In the genomic region with DNA sequence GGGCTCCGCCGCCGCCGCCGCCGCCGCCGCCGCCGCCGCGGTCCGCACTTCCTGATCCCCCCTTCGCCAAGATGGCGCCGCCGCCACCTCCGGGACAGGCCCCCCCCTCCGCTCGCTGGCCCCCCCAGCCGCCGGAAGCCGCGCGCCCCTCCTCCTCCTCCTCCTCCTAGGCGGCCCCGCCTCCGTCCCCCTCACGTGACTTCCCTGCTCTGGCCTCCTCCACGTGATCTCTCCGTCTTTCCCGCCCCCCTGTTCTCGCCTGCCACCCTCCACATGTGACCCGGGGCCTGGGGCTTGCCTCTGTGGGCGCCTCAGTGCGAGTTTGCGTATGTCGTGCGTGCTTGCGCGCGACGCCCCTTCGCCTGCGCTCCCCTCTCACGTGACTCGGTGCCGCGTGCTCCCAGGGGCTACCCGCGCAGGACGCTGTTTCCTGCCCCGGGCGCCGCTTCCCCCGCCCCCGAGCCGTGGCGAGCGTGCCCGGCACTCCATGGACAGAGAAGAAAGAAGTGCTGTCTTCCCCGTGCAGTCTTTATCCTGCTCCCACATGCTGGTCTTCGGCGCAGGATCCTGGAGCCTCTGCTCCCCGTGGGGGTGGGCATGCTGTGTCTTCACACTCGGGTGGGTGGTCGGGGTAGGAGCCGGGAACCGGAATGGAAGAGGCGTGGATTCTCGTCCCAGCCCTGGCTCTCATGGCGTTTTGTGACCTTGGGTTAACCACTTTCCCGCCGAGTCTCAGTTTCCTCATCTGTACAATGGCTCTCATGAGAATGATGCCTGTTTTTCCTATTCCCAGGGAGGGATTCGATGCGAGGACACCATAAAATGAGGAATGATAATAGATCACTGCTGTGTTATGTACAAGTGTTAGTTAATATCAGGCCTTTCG, we compare ENCODE assay signal across 8 cellular contexts. TPM values are rescaled to one million over a fixed set of nuclear protein-coding genes. Genes with fewer than 3 reads are reported as not detected.
A peak's percentile ranks its signal among the peaks of the same experiment; 100 is the strongest.
DNase-seq lines count a peak whose midpoint lies in the region; ATAC-seq and TF ChIP-seq lines count a peak whose summit lies in the region.

TSS of gene UBE2Q1 (minus strand) at position 53 of the 886 bp plus-strand sequence. CDS start 109 bp downstream, outside the sequence.

- no peak for TF ChIP-seq CTCF in SK-N-SH (IDR thresholded peaks at IDR 0.05)
- no peak for TF ChIP-seq CTCF in suprapubic skin (IDR thresholded peaks at IDR 0.05)

- under 1% methylated on average over 23 of the region's 77 CpGs for WGBS in SK-N-SH (ENCODE audit: low lambda C conversion rate)
- WGBS in suprapubic skin, result 0% methylated on average over 14 of the region's 77 CpGs

- TF ChIP-seq POLR2A in suprapubic skin (IDR thresholded peaks at IDR 0.05), result no peak

- H3K27ac ChIP-seq in SK-N-SH (ENCODE audit: low read depth in 2 of 2, low read length in 1 of 2), result peak within 1 kb of the TSS; percentile 75 to 96
- peak within 1 kb of the TSS; percentile 88 for H3K27ac ChIP-seq in suprapubic skin

- H3K4me1 ChIP-seq in SK-N-SH (ENCODE audit: control insufficient read depth in 1 of 2, insufficient read depth in 2 of 2, low read depth in 1 of 2, low read length in 1 of 2), result peaks cover 7 to 32% of the 10 kb centered on the region in 2 experiments; a peak in 2 of 4 replicates
- H3K4me1 ChIP-seq in suprapubic skin, result peaks cover 34% of the 10 kb centered on the region

- no peaks in the 10 kb centered on the region for H3K9me3 ChIP-seq in SK-N-SH
- no peaks in the 10 kb centered on the region for H3K9me3 ChIP-seq in suprapubic skin

- ATAC-seq in HG02571 (IDR thresholded peaks at IDR 0.05; ENCODE audit: unreplicated experiment), result peak; percentile 84

- H2AFZ ChIP-seq in SK-N-SH (ENCODE audit: low read depth), result peak within 1 kb of the TSS; percentile 80

- DNase-seq in GM04504 (ENCODE audit: low read depth), result peak; percentile 97
- DNase-seq in NCI-H1048 (lab: John Stamatoyannopoulos, UW), result peak; percentile 99
- peak; percentile 98 for DNase-seq in SK-N-SH
- DNase-seq in activated naive CD4-positive, alpha-beta T cell treated with anti-CD3 and anti-CD28 coated beads, Interleukin-2, amount 50 U/mL, for 16 hours, result peak; percentile 100
- DNase-seq in germinal center (ENCODE audit: low spot score), result peak; percentile 95
- peak; percentile 92 to 100 (median 99) for DNase-seq in nucleus accumbens (lab: John Stamatoyannopoulos, UW)
- DNase-seq in suprapubic skin (ENCODE audit: low spot score in 2 of 2), result peak; percentile 100

- POLR2A ChIA-PET in SK-N-SH (lab: Yijun Ruan, JAX), result interaction anchor here (0.8 to 1.0 kb wide), 3 partner anchors 9 to 320 kb away, joined by 4 to 6 read pairs (median 4); partner anchors contain the start of gene CHRNB2

- TF ChIP-seq EP300 in SK-N-SH (IDR thresholded peaks at IDR 0.05; ENCODE audit: borderline replicate concordance in 1 of 2, low read depth in 1 of 2, low read length in 1 of 2), result peak; percentile 36 to 51; a peak in 2 of 4 replicates
- TF ChIP-seq EP300 in suprapubic skin (IDR thresholded peaks at IDR 0.05), result peak; percentile 71

- H3K27me3 ChIP-seq in SK-N-SH (ENCODE audit: insufficient read depth) (no peaks in the 10 kb centered on the region), suprapubic skin (no peaks in the 10 kb centered on the region)

- peak within 1 kb of the TSS; percentile 87 to 94 for H3K4me3 ChIP-seq in SK-N-SH (ENCODE audit: low read depth in 2 of 2, low read length in 1 of 2)
- H3K4me3 ChIP-seq in suprapubic skin, result peak within 1 kb of the TSS; percentile 97

- H3K9me2 ChIP-seq in SK-N-SH, result no peaks in the 10 kb centered on the region

- peaks cover 6% of the 10 kb centered on the region for H3F3A ChIP-seq in SK-N-SH (replicated peaks; ENCODE audit: insufficient read depth)

- peaks cover 19 to 25% of the 10 kb centered on the region in 2 experiments for H3K36me3 ChIP-seq in SK-N-SH (replicated peaks in 1 of 2; ENCODE audit: control insufficient read depth in 1 of 2, insufficient read depth in 2 of 2, low read length in 1 of 2)
- peaks cover 21% of the 10 kb centered on the region for H3K36me3 ChIP-seq in suprapubic skin

- TF ChIP-seq RAD21 in SK-N-SH (IDR thresholded peaks at IDR 0.05; ENCODE audit: low read length), result no peak

- peaks cover 39% of the 10 kb centered on the region for H3K79me2 ChIP-seq in SK-N-SH (ENCODE audit: insufficient read depth)

- CTCF ChIA-PET in SK-N-SH (lab: Yijun Ruan, JAX), result interaction anchor here (0.6 to 3.7 kb wide), 35 partner anchors 10 to 533 kb away, joined by 3 to 41 read pairs (median 5); partner anchors contain the start of genes CHRNB2 and KCNN3

- peak within 1 kb of the TSS; percentile 92 for H3K4me2 ChIP-seq in SK-N-SH

- H3K9ac ChIP-seq in SK-N-SH, result peak within 1 kb of the TSS; percentile 83

- H4K20me1 ChIP-seq in SK-N-SH (ENCODE audit: insufficient read depth), result peaks cover 18% of the 10 kb centered on the region; the same call in 1 of the 2 replicates

TF ChIP-seq in SK-N-SH, 30 proteins besides CTCF, POLR2A, EP300 and RAD21 (continues in another document):
- TF ChIP-seq USF2 (IDR thresholded peaks at IDR 0.05; ENCODE audit: borderline replicate concordance, low read depth, low read length), result peak; percentile 100
- TF ChIP-seq ELF1 (IDR thresholded peaks at IDR 0.05), result peak; percentile 76
- TF ChIP-seq NRF1 (IDR thresholded peaks at IDR 0.05; ENCODE audit: low read depth, low read length), result peak; percentile 71
- peak; percentile 72; the same call in 1 of the 2 replicates for TF ChIP-seq SIN3A (IDR thresholded peaks at IDR 0.05; ENCODE audit: borderline replicate concordance, low read depth, low read length)
- peak; percentile 72 for TF ChIP-seq CHD2 (IDR thresholded peaks at IDR 0.05; ENCODE audit: low read length, partially characterized antibody)
- no peak for TF ChIP-seq ZBTB33 (IDR thresholded peaks at IDR 0.05; ENCODE audit: borderline replicate concordance, low read depth)
- TF ChIP-seq TAF1 (IDR thresholded peaks at IDR 0.05; ENCODE audit: borderline replicate concordance, low read depth, low read length), result peak; percentile 59
- TF ChIP-seq RFX5 (IDR thresholded peaks at IDR 0.05; ENCODE audit: low read length), result no peak
- TF ChIP-seq FOXM1 (IDR thresholded peaks at IDR 0.05; ENCODE audit: low read depth), result no peak
- no peak for TF ChIP-seq GATA2 (CRISPR knock-in tag; IDR thresholded peaks at IDR 0.05)
- no peak for TF ChIP-seq FOSL2 (IDR thresholded peaks at IDR 0.05; ENCODE audit: borderline replicate concordance, low read depth)
- TF ChIP-seq JUND (IDR thresholded peaks at IDR 0.05), result no peak
- peak; percentile 77 for TF ChIP-seq GABPA (IDR thresholded peaks at IDR 0.05; ENCODE audit: low read depth)
- peak; percentile 31; the same call in 1 of the 2 replicates for TF ChIP-seq TCF12 (IDR thresholded peaks at IDR 0.05)
- peak; percentile 94 for TF ChIP-seq MXI1 (IDR thresholded peaks at IDR 0.05; ENCODE audit: low read depth, low read length)
- no peak for TF ChIP-seq MEF2A (IDR thresholded peaks at IDR 0.05; ENCODE audit: borderline replicate concordance, low read depth)
- no peak for TF ChIP-seq TEAD4 (IDR thresholded peaks at IDR 0.05; ENCODE audit: borderline replicate concordance, insufficient read depth)
- no peak for TF ChIP-seq SMC3 (IDR thresholded peaks at IDR 0.05; ENCODE audit: low read depth, low read length)
- TF ChIP-seq POLR2AphosphoS5 (IDR thresholded peaks at IDR 0.05; ENCODE audit: low read depth, low read length), result peak; percentile 66
- no peak; the same call in 1 of the 2 replicates for TF ChIP-seq FOXJ3 (CRISPR knock-in tag; IDR thresholded peaks at IDR 0.05)
- peak; percentile 58; the same call in 1 of the 2 replicates for TF ChIP-seq RCOR1 (IDR thresholded peaks at IDR 0.05; ENCODE audit: low read length)
- TF ChIP-seq YY1 (IDR thresholded peaks at IDR 0.05; ENCODE audit: low read depth), result peak; percentile 91
- TF ChIP-seq PBX3 (IDR thresholded peaks at IDR 0.05), result no peak

RNA-seq across cellular contexts. Expression of gene UBE2Q1, which starts in this region (rescaled TPM):
- polyA plus RNA-seq in SK-N-SH (2012; rRNA removed), result 12.5 and 15.2 TPM in 2 replicates
- 21.4 and 26.0 TPM in 2 replicates for polyA plus RNA-seq in SK-N-SH (2012; cell fraction: cytosol; rRNA removed)
- polyA plus RNA-seq in SK-N-SH (2012; cell fraction: nucleus; rRNA removed), result 11.6 and 19.2 TPM in 2 replicates
- total RNA-seq in suprapubic skin, result 10 to 100 TPM; 30.6 to 60.2 (median 32.0) TPM

Comparison
In these comparisons a context has a peak if more than half of its experiments do, and no peak if none do; other contexts are left out.
1. Peak in every context shown above with its lines: DNase-seq, ATAC-seq, H3K4me3 ChIP-seq and H3K27ac ChIP-seq.